1 cellular context compared by ENCODE assay signal in genomic region chr4:8241895-8242696, GRCh38.
TF ChIP-seq lines count a peak whose summit lies in the region.

No MANE protein-coding gene starts in this region.

TF ChIP-seq in K562, 482 proteins besides CTCF, POLR2A, EP300 and RAD21 (continued from another document and continues in another):
- TF ChIP-seq TRIM25 (IDR thresholded peaks at IDR 0.05; ENCODE audit: borderline replicate concordance): no peak
- peak; percentile 29 for TF ChIP-seq CTCFL (IDR thresholded peaks at IDR 0.05; ENCODE audit: borderline replicate concordance, insufficient read depth, low read depth, low read length, poor library complexity, severe bottlenecking)
- TF ChIP-seq ZNF766 (CRISPR knock-in tag; conservative IDR thresholded peaks at IDR 0.05): no peak
- no peak for TF ChIP-seq ZHX1 (conservative IDR thresholded peaks at IDR 0.05; ENCODE audit: low read length)
- TF ChIP-seq SMAD4 (CRISPR knock-in tag; conservative IDR thresholded peaks at IDR 0.05): 0 out of 2 replicates have a peak, but pooled peaks have one; percentile 11
- no peak for TF ChIP-seq HDAC8 (tag; IDR thresholded peaks at IDR 0.05)
- TF ChIP-seq SMARCA4 (IDR thresholded peaks at IDR 0.05): no peak
- no peak for TF ChIP-seq ZNF212 (CRISPR knock-in tag; IDR thresholded peaks at IDR 0.05)
- TF ChIP-seq STAG1 (CRISPR knock-in tag; IDR thresholded peaks at IDR 0.05; ENCODE audit: borderline replicate concordance): peak; percentile 91
- no peak for TF ChIP-seq ZNF696 (CRISPR knock-in tag; conservative IDR thresholded peaks at IDR 0.05)
- no peak for TF ChIP-seq SP1 (CRISPR knock-in tag; IDR thresholded peaks at IDR 0.05)
- TF ChIP-seq XRCC5 (IDR thresholded peaks at IDR 0.05; ENCODE audit: low read depth, low read length): 0 out of 2 replicates have a peak, but pooled peaks have one; percentile 31
- TF ChIP-seq L3MBTL2 (IDR thresholded peaks at IDR 0.05): peak; percentile 71
- TF ChIP-seq POLR2AphosphoS5 (IDR thresholded peaks at IDR 0.05; ENCODE audit: control insufficient read depth, insufficient read depth, low read depth, low read length): no peak
- TF ChIP-seq CHD1 (IDR thresholded peaks at IDR 0.05; ENCODE audit: low read length): no peak
- TF ChIP-seq MAZ (CRISPR knock-in tag; conservative IDR thresholded peaks at IDR 0.05 in 1 of 2, IDR thresholded peaks at IDR 0.05 in 1 of 2): peak; percentile 18 to 81; a peak in 2 of 4 replicates
- no peak for TF ChIP-seq CREB3 (tag; conservative IDR thresholded peaks at IDR 0.05; ENCODE audit: low read depth)
- no peak for TF ChIP-seq MAFF (IDR thresholded peaks at IDR 0.05; ENCODE audit: low read length)
- TF ChIP-seq SRSF1 (IDR thresholded peaks at IDR 0.05; ENCODE audit: low read depth, low read length): no peak
- TF ChIP-seq PYGO2 (tag; IDR thresholded peaks at IDR 0.05): no peak
- peak; percentile 60; the same call in 1 of the 2 replicates for TF ChIP-seq ZBTB33 (CRISPR knock-in tag; IDR thresholded peaks at IDR 0.05)
- TF ChIP-seq NR2C1 (IDR thresholded peaks at IDR 0.05): no peak
- TF ChIP-seq NR2C1 (tag; IDR thresholded peaks at IDR 0.05): peak; percentile 75
- no peak for TF ChIP-seq XRCC4 (IDR thresholded peaks at IDR 0.05; ENCODE audit: extremely low read depth, insufficient read depth, insufficient read length)
- TF ChIP-seq ZKSCAN3 (CRISPR knock-in tag; IDR thresholded peaks at IDR 0.05): no peak
- 0 out of 4 replicates have a peak, but pooled peaks of 1 of the 2 experiments have one; percentile 37 for TF ChIP-seq FOXK2 (conservative IDR thresholded peaks at IDR 0.05 in 1 of 2, IDR thresholded peaks at IDR 0.05 in 1 of 2; ENCODE audit: low read depth in 2 of 2)
- no peak for TF ChIP-seq GTF2A2 (tag; IDR thresholded peaks at IDR 0.05)
- 0 out of 2 replicates have a peak, but pooled peaks have one; percentile 23 for TF ChIP-seq GABPB1 (CRISPR knock-in tag; IDR thresholded peaks at IDR 0.05)
- no peak for TF ChIP-seq NUFIP1 (IDR thresholded peaks at IDR 0.05; ENCODE audit: partially characterized antibody)
- TF ChIP-seq ZNF407 (IDR thresholded peaks at IDR 0.05; ENCODE audit: low read depth): no peak
- TF ChIP-seq ZFX (CRISPR knock-in tag; IDR thresholded peaks at IDR 0.05): 0 out of 2 replicates have a peak, but pooled peaks have one; percentile 24
- peak; percentile 69 for TF ChIP-seq MAX (CRISPR knock-in tag; IDR thresholded peaks at IDR 0.05)
- no peak for TF ChIP-seq PREB (CRISPR knock-in tag; IDR thresholded peaks at IDR 0.05)
- 0 out of 4 replicates have a peak, but pooled peaks of 1 of the 2 experiments have one; percentile 20 for TF ChIP-seq ZNF639 (CRISPR knock-in tag; conservative IDR thresholded peaks at IDR 0.05 in 1 of 2, IDR thresholded peaks at IDR 0.05 in 1 of 2)
